In the genomic region with DNA sequence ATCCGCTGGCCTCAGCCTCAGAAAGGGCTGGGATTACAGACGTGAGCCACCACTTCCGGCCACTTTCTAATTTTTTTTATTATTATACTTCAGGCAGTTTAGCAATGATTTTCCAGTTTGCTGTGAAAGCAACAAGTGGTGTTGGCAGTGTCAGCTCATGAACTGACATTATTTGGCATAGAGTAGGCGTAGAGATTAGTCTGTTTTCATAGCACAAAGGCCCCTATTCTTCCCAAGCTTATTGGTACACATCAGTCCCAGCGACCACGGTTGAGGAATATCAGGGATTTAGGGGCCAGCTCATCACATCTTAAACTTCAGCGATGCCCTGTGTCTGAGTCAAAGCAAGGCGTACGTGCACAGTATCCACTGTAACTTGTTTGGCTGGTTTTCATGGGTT, we compare ENCODE assay signal across 30 cellular contexts. TPM values are rescaled to one million over a fixed set of nuclear protein-coding genes. Genes with fewer than 3 reads are reported as not detected.
"Had no signal": no experiment of that assay in that cellular context is flagged by ENCODE, and none has a peak within 500 bp of the region (broad histone marks: within the 10 kb centered on the region; RNA-seq: fewer than 3 reads in every experiment).

No MANE protein-coding gene starts in this region.

- H3K27ac ChIP-seq: ascending aorta, brain microvascular endothelial cell, gastroesophageal sphincter, stomach, thyroid gland, upper lobe of left lung, vagina had no signal

- ATAC-seq: gastroesophageal sphincter; mucosa of descending colon; natural killer cell treated with Interleukin-12 subunit alpha and Interleukin-12 subunit beta and Interleukin-15 and Interleukin-18, amount 100 ng/mL, for 72 hours; stimulated activated naive B cell treated with anti-CD40 and anti-IgM and Interleukin-4, amounts not matched to agents 10 μg/mL and 1 μg/mL and 100 μg/mL, for 72 hours had no signal

- H3K9me3 ChIP-seq: ascending aorta, gastroesophageal sphincter, mucosa of descending colon, stomach, thyroid gland, upper lobe of left lung, vagina had no signal

- H3K4me3 ChIP-seq: ascending aorta, gastroesophageal sphincter, mucosa of descending colon, stomach, thyroid gland, upper lobe of left lung, vagina had no signal

- H3K27ac Mint-ChIP-seq: activated CD4-positive, alpha-beta memory T cell treated with anti-CD3 and anti-CD28 coated beads for 36 hours; activated naive CD4-positive, alpha-beta T cell treated with anti-CD3 and anti-CD28 coated beads, Interleukin-2, amount 10 ng/mL, durations not matched to agents 7 days and 5 days; activated naive CD8-positive, alpha-beta T cell treated with anti-CD3 and anti-CD28 coated beads, Interleukin-2, amount 10 ng/mL, durations not matched to agents 7 days and 5 days; activated T-cell treated with anti-CD3 and anti-CD28 coated beads, Interleukin-2, amount 50 U/mL, for 24 hours; dendritic cell treated with granulocyte-macrophage colony-stimulating factor and Interleukin-4, amounts not matched to agents 40 ng/mL and 50 ng/mL, for 4 days; endodermal cell; memory B cell; natural killer cell treated with Interleukin-12 subunit alpha and Interleukin-12 subunit beta and Interleukin-15 and Interleukin-18, amount 100 ng/mL, for 72 hours; progenitor cell of endocrine pancreas; stimulated activated naive B cell treated with anti-CD40 and anti-IgM and Interleukin-4, amounts not matched to agents 10 μg/mL and 1 μg/mL and 100 μg/mL, for 72 hours had no signal

- DNase-seq: activated CD4-positive, alpha-beta memory T cell treated with anti-CD3 and anti-CD28 coated beads for 36 hours; activated CD4-positive, alpha-beta T cell treated with anti-CD3 and anti-CD28 coated beads for 48 hours; activated CD4-positive, CD25-positive, alpha-beta regulatory T cell; activated CD8-positive, alpha-beta memory T cell treated with anti-CD3 and anti-CD28 coated beads, Interleukin-2, amount 50 U/mL, for 4 hours; activated gamma-delta T cell; activated naive CD4-positive, alpha-beta T cell treated with anti-CD3 and anti-CD28 coated beads, Interleukin-2, amount 10 ng/mL, durations not matched to agents 7 days and 5 days; activated naive CD8-positive, alpha-beta T cell treated with anti-CD3 and anti-CD28 coated beads, Interleukin-2, amount 10 ng/mL, durations not matched to agents 7 days and 5 days; activated T-cell treated with anti-CD3 and anti-CD28 coated beads, Interleukin-2, amount 50 U/mL, for 24 hours; brain microvascular endothelial cell; central memory CD4-positive, alpha-beta T cell; endodermal cell; head of caudate nucleus; mucosa of descending colon; retina; stimulated activated CD4-positive, alpha-beta T cell treated with anti-CD3 and anti-CD28 coated beads, Interleukin-15, amount 100 ng/mL, for 24 hours; stimulated activated CD4-positive, alpha-beta T cell treated with anti-CD3 and anti-CD28 coated beads, Interleukin-2, amount 100 ng/mL, for 24 hours; stimulated activated naive B cell treated with anti-CD40 and anti-IgM and Interleukin-4, amounts not matched to agents 10 μg/mL and 1 μg/mL and 100 μg/mL, for 72 hours; stomach; thyroid gland; upper lobe of left lung had no signal

- H3K27me3 Mint-ChIP-seq: activated CD4-positive, alpha-beta memory T cell treated with anti-CD3 and anti-CD28 coated beads for 36 hours; activated naive CD4-positive, alpha-beta T cell treated with anti-CD3 and anti-CD28 coated beads, Interleukin-2, amount 10 ng/mL, durations not matched to agents 7 days and 5 days; activated naive CD8-positive, alpha-beta T cell treated with anti-CD3 and anti-CD28 coated beads, Interleukin-2, amount 10 ng/mL, durations not matched to agents 7 days and 5 days; activated T-cell treated with anti-CD3 and anti-CD28 coated beads, Interleukin-2, amount 50 U/mL, for 24 hours; natural killer cell treated with Interleukin-12 subunit alpha and Interleukin-12 subunit beta and Interleukin-15 and Interleukin-18, amount 100 ng/mL, for 72 hours; progenitor cell of endocrine pancreas; stimulated activated naive B cell treated with anti-CD40 and anti-IgM and Interleukin-4, amounts not matched to agents 10 μg/mL and 1 μg/mL and 100 μg/mL, for 72 hours had no signal

- H3K36me3 Mint-ChIP-seq: activated CD4-positive, alpha-beta memory T cell treated with anti-CD3 and anti-CD28 coated beads for 36 hours; activated naive CD4-positive, alpha-beta T cell treated with anti-CD3 and anti-CD28 coated beads, Interleukin-2, amount 10 ng/mL, durations not matched to agents 7 days and 5 days; activated naive CD8-positive, alpha-beta T cell treated with anti-CD3 and anti-CD28 coated beads, Interleukin-2, amount 10 ng/mL, durations not matched to agents 7 days and 5 days; memory B cell; natural killer cell treated with Interleukin-12 subunit alpha and Interleukin-12 subunit beta and Interleukin-15 and Interleukin-18, amount 100 ng/mL, for 72 hours; stimulated activated naive B cell treated with anti-CD40 and anti-IgM and Interleukin-4, amounts not matched to agents 10 μg/mL and 1 μg/mL and 100 μg/mL, for 72 hours had no signal

- H3K4me1 Mint-ChIP-seq: activated naive CD4-positive, alpha-beta T cell treated with anti-CD3 and anti-CD28 coated beads, Interleukin-2, amount 10 ng/mL, durations not matched to agents 7 days and 5 days; activated naive CD8-positive, alpha-beta T cell treated with anti-CD3 and anti-CD28 coated beads, Interleukin-2, amount 10 ng/mL, durations not matched to agents 7 days and 5 days; endodermal cell; memory B cell had no signal

- H3K4me3 Mint-ChIP-seq: activated CD4-positive, alpha-beta memory T cell treated with anti-CD3 and anti-CD28 coated beads for 36 hours; activated naive CD4-positive, alpha-beta T cell treated with anti-CD3 and anti-CD28 coated beads, Interleukin-2, amount 10 ng/mL, durations not matched to agents 7 days and 5 days; activated naive CD8-positive, alpha-beta T cell treated with anti-CD3 and anti-CD28 coated beads, Interleukin-2, amount 10 ng/mL, durations not matched to agents 7 days and 5 days; activated T-cell treated with anti-CD3 and anti-CD28 coated beads, Interleukin-2, amount 50 U/mL, for 24 hours; dendritic cell treated with granulocyte-macrophage colony-stimulating factor and Interleukin-4, amounts not matched to agents 40 ng/mL and 50 ng/mL, for 4 days; endodermal cell; memory B cell; natural killer cell treated with Interleukin-12 subunit alpha and Interleukin-12 subunit beta and Interleukin-15 and Interleukin-18, amount 100 ng/mL, for 72 hours; stimulated activated naive B cell treated with anti-CD40 and anti-IgM and Interleukin-4, amounts not matched to agents 10 μg/mL and 1 μg/mL and 100 μg/mL, for 72 hours had no signal

- H3K27me3 ChIP-seq: ascending aorta, brain microvascular endothelial cell, gastroesophageal sphincter, stomach, thyroid gland, upper lobe of left lung, vagina had no signal

- H3K36me3 ChIP-seq: ascending aorta, brain microvascular endothelial cell, gastroesophageal sphincter, stomach, thyroid gland, upper lobe of left lung, vagina had no signal

- H3K9me3 Mint-ChIP-seq: activated CD4-positive, alpha-beta memory T cell treated with anti-CD3 and anti-CD28 coated beads for 36 hours; activated naive CD4-positive, alpha-beta T cell treated with anti-CD3 and anti-CD28 coated beads, Interleukin-2, amount 10 ng/mL, durations not matched to agents 7 days and 5 days; activated naive CD8-positive, alpha-beta T cell treated with anti-CD3 and anti-CD28 coated beads, Interleukin-2, amount 10 ng/mL, durations not matched to agents 7 days and 5 days; activated T-cell treated with anti-CD3 and anti-CD28 coated beads, Interleukin-2, amount 50 U/mL, for 24 hours; dendritic cell treated with granulocyte-macrophage colony-stimulating factor and Interleukin-4, amounts not matched to agents 40 ng/mL and 50 ng/mL, for 4 days; endodermal cell; memory B cell; natural killer cell treated with Interleukin-12 subunit alpha and Interleukin-12 subunit beta and Interleukin-15 and Interleukin-18, amount 100 ng/mL, for 72 hours; stimulated activated naive B cell treated with anti-CD40 and anti-IgM and Interleukin-4, amounts not matched to agents 10 μg/mL and 1 μg/mL and 100 μg/mL, for 72 hours had no signal

RNA-seq across cellular contexts. Expression of gene RASSF6, which starts 53.0 kb away (rescaled TPM):
- total RNA-seq: activated CD4-positive, alpha-beta memory T cell treated with anti-CD3 and anti-CD28 coated beads for 36 hours; activated CD8-positive, alpha-beta memory T cell treated with anti-CD3 and anti-CD28 coated beads for 36 hours; myocyte; natural killer cell treated with Interleukin-12 subunit alpha and Interleukin-12 subunit beta and Interleukin-15 and Interleukin-18, amount 100 ng/mL, for 72 hours; T-helper 1 cell treated with Interleukin-12 subunit alpha and Interleukin-12 subunit beta and Interleukin-4 antibody, amounts not matched to agents 30 ng/mL and 1 ng/mL, for 36 hours had no signal
